ENCODE assay signal across 9 cellular contexts in the genomic region with DNA sequence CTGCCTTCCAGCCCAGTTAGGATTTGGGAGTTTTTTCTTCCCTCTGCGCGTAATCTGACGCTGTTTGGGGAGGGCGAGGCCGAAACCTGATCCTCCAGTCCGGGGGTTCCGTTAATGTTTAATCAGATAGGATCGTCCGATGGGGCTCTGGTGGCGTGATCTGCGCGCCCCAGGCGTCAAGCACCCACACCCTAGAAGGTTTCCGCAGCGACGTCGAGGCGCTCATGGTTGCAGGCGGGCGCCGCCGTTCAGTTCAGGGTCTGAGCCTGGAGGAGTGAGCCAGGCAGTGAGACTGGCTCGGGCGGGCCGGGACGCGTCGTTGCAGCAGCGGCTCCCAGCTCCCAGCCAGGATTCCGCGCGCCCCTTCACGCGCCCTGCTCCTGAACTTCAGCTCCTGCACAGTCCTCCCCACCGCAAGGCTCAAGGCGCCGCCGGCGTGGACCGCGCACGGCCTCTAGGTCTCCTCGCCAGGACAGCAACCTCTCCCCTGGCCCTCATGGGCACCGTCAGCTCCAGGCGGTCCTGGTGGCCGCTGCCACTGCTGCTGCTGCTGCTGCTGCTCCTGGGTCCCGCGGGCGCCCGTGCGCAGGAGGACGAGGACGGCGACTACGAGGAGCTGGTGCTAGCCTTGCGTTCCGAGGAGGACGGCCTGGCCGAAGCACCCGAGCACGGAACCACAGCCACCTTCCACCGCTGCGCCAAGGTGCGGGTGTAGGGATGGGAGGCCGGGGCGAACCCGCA. TPM values are rescaled to one million over a fixed set of nuclear protein-coding genes. Genes with fewer than 3 reads are reported as not detected.
DNase-seq lines count a peak whose midpoint lies in the region; ATAC-seq and TF ChIP-seq lines count a peak whose summit lies in the region.
"Had no signal": no experiment of that assay in that cellular context is flagged by ENCODE, and none has a peak within 500 bp of the region (broad histone marks: within the 10 kb centered on the region; RNA-seq: fewer than 3 reads in every experiment).

A gene (plus strand): TSS at position 207 of the 741 bp plus-strand sequence. CDS start 290 bp downstream, at position 497.

- no peak for TF ChIP-seq CTCF in nephron (IDR thresholded peaks at IDR 0.05; ENCODE audit: unreplicated experiment in 3 of 3)

- WGBS in esophagus, 2 donors: 1 to 2% methylated on average over 66 to 67 of the region's 67 CpGs

- no peaks in the 10 kb centered on the region for H3K9me3 Mint-ChIP-seq in nephron
- H3K9me3 Mint-ChIP-seq: natural killer cell had no signal

- no peaks in the 10 kb centered on the region for H3K27me3 ChIP-seq in esophagus (ENCODE audit: control insufficient read depth in 1 of 2, insufficient read depth in 2 of 2, low read length in 2 of 2)

- no peak for ATAC-seq in GM21526 (IDR thresholded peaks at IDR 0.05; ENCODE audit: low FRiP score, unreplicated experiment)

- H3K4me3 Mint-ChIP-seq in nephron: peak within 1 kb of the TSS; percentile 83 to 88 (median 84)
- H3K4me3 Mint-ChIP-seq: natural killer cell had no signal

- no peaks in the 10 kb centered on the region for H3K9me3 ChIP-seq in esophagus (ENCODE audit: control insufficient read depth in 2 of 2, insufficient read depth in 1 of 2, low read depth in 1 of 2, low read length in 1 of 2)

- DNase-seq in COLO668 (lab: John Stamatoyannopoulos, UW; ENCODE audit: unreplicated experiment): peak; percentile 92
- DNase-seq in NCI-H2171 treated with DMSO at 0.1 percent for 48 hours (lab: John Stamatoyannopoulos, UW): peak; percentile 82
- DNase-seq in stimulated activated CD8-positive, alpha-beta memory T cell treated with anti-CD3 and anti-CD28 coated beads, Interleukin-4, amount 100 ng/mL, for 48 hours: no peak
- no peak for DNase-seq in activated T-cell treated with anti-CD3 and anti-CD28 coated beads, Interleukin-2, amount 50 U/mL, for 48 hours
- no peak for DNase-seq in SIG-M5 treated with dmso at 0.1 percent for 504 hours (lab: John Stamatoyannopoulos, UW; ENCODE audit: unreplicated experiment)
- DNase-seq: natural killer cell had no signal

- peaks cover 7% of the 10 kb centered on the region for H3K36me3 Mint-ChIP-seq in nephron (ENCODE audit: low read depth)
- H3K36me3 Mint-ChIP-seq: natural killer cell had no signal

- H3K4me1 ChIP-seq in esophagus (ENCODE audit: control insufficient read depth in 2 of 2, insufficient read depth in 2 of 2, low read length in 1 of 2): peaks cover 2 to 10% of the 10 kb centered on the region in 2 donors

- peak within 1 kb of the TSS in 2 of 3 experiments; percentile 28 to 35 for H3K27ac Mint-ChIP-seq in nephron
- H3K27ac Mint-ChIP-seq: natural killer cell had no signal

- H3K27ac ChIP-seq in esophagus (ENCODE audit: low read depth in 2 of 2, low read length in 1 of 2): no peak within 1 kb of the TSS

- H3K4me1 Mint-ChIP-seq in nephron: peaks cover 20% of the 10 kb centered on the region

- H3K36me3 ChIP-seq in esophagus (ENCODE audit: control insufficient read depth in 2 of 2, insufficient read depth in 2 of 2, low read length in 1 of 2): no peaks in the 10 kb centered on the region

- peak within 1 kb of the TSS; percentile 44 to 58 for H3K4me3 ChIP-seq in esophagus (ENCODE audit: low read depth in 1 of 2, low read length in 2 of 2)

- H3K27me3 Mint-ChIP-seq in nephron (ENCODE audit: low read depth): peaks cover 87% of the 10 kb centered on the region

RNA-seq across cellular contexts. Expression of the gene that starts here (rescaled TPM):
- 1 to 10 TPM; 5.1 to 5.3 TPM for polyA plus RNA-seq in esophagus

Comparison
In these comparisons a context has a peak if more than half of its experiments do, and no peak if none do; other contexts are left out.
1. DNase-seq: peak in COLO668 (single experiment) and NCI-H2171 treated with DMSO at 0.1 percent for 48 hours (single experiment); none in stimulated activated CD8-positive, alpha-beta memory T cell treated with anti-CD3 and anti-CD28 coated beads, Interleukin-4, amount 100 ng/mL, for 48 hours (single experiment), activated T-cell treated with anti-CD3 and anti-CD28 coated beads, Interleukin-2, amount 50 U/mL, for 48 hours (0 of 2) and SIG-M5 treated with dmso at 0.1 percent for 504 hours (single experiment).